Comparison of ENCODE assay signal across 1 cellular context in genomic region chr3:168088106-168088722, GRCh38.
TF ChIP-seq lines count a peak whose summit lies in the region.

No MANE protein-coding gene starts in this region.

TF ChIP-seq in K562, 482 proteins besides CTCF, POLR2A, EP300 and RAD21 (continued from another document):
- no peak for TF ChIP-seq HNRNPK (IDR thresholded peaks at IDR 0.05; ENCODE audit: low read depth, low read length, poor library complexity, severe bottlenecking)
- TF ChIP-seq CBX2 (IDR thresholded peaks at IDR 0.05; ENCODE audit: insufficient read depth, low read length, poor library complexity, severe bottlenecking): no peak
- no peak for TF ChIP-seq SFPQ (IDR thresholded peaks at IDR 0.05; ENCODE audit: low read depth, low read length)
- no peak for TF ChIP-seq ZNF584 (CRISPR knock-in tag; IDR thresholded peaks at IDR 0.05; ENCODE audit: low read depth)
- TF ChIP-seq ZNF212 (CRISPR knock-in tag; IDR thresholded peaks at IDR 0.05): no peak
- TF ChIP-seq JUND (IDR thresholded peaks at IDR 0.05; ENCODE audit: borderline replicate concordance, low read depth, low read length): 0 out of 2 replicates have a peak, but pooled peaks have one; percentile 10
- no peak for TF ChIP-seq JUND (tag; IDR thresholded peaks at IDR 0.05; ENCODE audit: borderline replicate concordance, low read depth, low read length)
- no peak for TF ChIP-seq HLTF (IDR thresholded peaks at IDR 0.05)
- no peak for TF ChIP-seq ZNF507 (tag; conservative IDR thresholded peaks at IDR 0.05)
- TF ChIP-seq ZNF444 (CRISPR knock-in tag; IDR thresholded peaks at IDR 0.05): no peak
- no peak for TF ChIP-seq ETV6 (IDR thresholded peaks at IDR 0.05; ENCODE audit: borderline replicate concordance in 1 of 2, low read depth in 2 of 2, low read length in 1 of 2)
- no peak for TF ChIP-seq ETV6 (CRISPR knock-in tag; IDR thresholded peaks at IDR 0.05; ENCODE audit: borderline replicate concordance)
- TF ChIP-seq NR2C1 (IDR thresholded peaks at IDR 0.05): peak; percentile 52
- TF ChIP-seq NR2C1 (tag; IDR thresholded peaks at IDR 0.05): no peak
- no peak for TF ChIP-seq CBFA2T2 (conservative IDR thresholded peaks at IDR 0.05)
- no peak for TF ChIP-seq TCF15 (CRISPR knock-in tag; IDR thresholded peaks at IDR 0.05)
- no peak for TF ChIP-seq PPARD (CRISPR knock-in tag; IDR thresholded peaks at IDR 0.05)
- no peak for TF ChIP-seq TSC22D4 (tag; IDR thresholded peaks at IDR 0.05)
- no peak for TF ChIP-seq E2F6 (IDR thresholded peaks at IDR 0.05; ENCODE audit: borderline replicate concordance in 1 of 2, extremely low read depth in 1 of 2, insufficient read depth in 1 of 2, insufficient read length in 1 of 2, low read depth in 1 of 2, low read length in 1 of 2, poor library complexity in 1 of 2, severe bottlenecking in 1 of 2)
- TF ChIP-seq ZNF165 (CRISPR knock-in tag; IDR thresholded peaks at IDR 0.05; ENCODE audit: borderline replicate concordance): no peak
- 0 out of 4 replicates have a peak, but pooled peaks of 1 of the 2 experiments have one; percentile 33 for TF ChIP-seq RCOR1 (IDR thresholded peaks at IDR 0.05; ENCODE audit: borderline replicate concordance in 1 of 2, low read depth in 2 of 2, low read length in 2 of 2)
- no peak for TF ChIP-seq SLC30A9 (CRISPR knock-in tag; IDR thresholded peaks at IDR 0.05)
- TF ChIP-seq TBP (optimal IDR thresholded peaks at IDR 0.05; ENCODE audit: low read depth, low read length): no peak
- peak; percentile 95 for TF ChIP-seq ESRRA (IDR thresholded peaks at IDR 0.05; ENCODE audit: borderline replicate concordance, low read depth)
- no peak for TF ChIP-seq KAT8 (IDR thresholded peaks at IDR 0.05; ENCODE audit: low read depth)
- TF ChIP-seq THRAP3 (IDR thresholded peaks at IDR 0.05; ENCODE audit: borderline replicate concordance): no peak
- no peak for TF ChIP-seq HINFP (tag; conservative IDR thresholded peaks at IDR 0.05; ENCODE audit: low read depth)
- TF ChIP-seq MECOM (CRISPR knock-in tag; IDR thresholded peaks at IDR 0.05): no peak
- TF ChIP-seq E4F1 (CRISPR knock-in tag; IDR thresholded peaks at IDR 0.05; ENCODE audit: borderline replicate concordance): no peak
- peak; percentile 76 for TF ChIP-seq HMBOX1 (IDR thresholded peaks at IDR 0.05)
- no peak for TF ChIP-seq ZNF280B (CRISPR knock-in tag; IDR thresholded peaks at IDR 0.05)
- no peak for TF ChIP-seq ELF4 (CRISPR knock-in tag; IDR thresholded peaks at IDR 0.05)
- TF ChIP-seq KAT2B (IDR thresholded peaks at IDR 0.05; ENCODE audit: low read depth, low read length): no peak
- no peak for TF ChIP-seq NR2C2 (CRISPR knock-in tag; IDR thresholded peaks at IDR 0.05)
- TF ChIP-seq NR2C2 (tag; IDR thresholded peaks at IDR 0.05): 0 out of 2 replicates have a peak, but pooled peaks have one; percentile 22
- no peak for TF ChIP-seq ZBTB5 (IDR thresholded peaks at IDR 0.05)
- no peak for TF ChIP-seq EZH2 (IDR thresholded peaks at IDR 0.05; ENCODE audit: borderline replicate concordance, low read depth, low read length)
- TF ChIP-seq SP1 (CRISPR knock-in tag; IDR thresholded peaks at IDR 0.05): no peak
- no peak for TF ChIP-seq CREB1 (IDR thresholded peaks at IDR 0.05)
- no peak for TF ChIP-seq CREB1 (CRISPR knock-in tag; IDR thresholded peaks at IDR 0.05)
- no peak for TF ChIP-seq CHCHD3 (CRISPR knock-in tag; IDR thresholded peaks at IDR 0.05)
